8 cellular contexts compared by ENCODE assay signal in the genomic region with DNA sequence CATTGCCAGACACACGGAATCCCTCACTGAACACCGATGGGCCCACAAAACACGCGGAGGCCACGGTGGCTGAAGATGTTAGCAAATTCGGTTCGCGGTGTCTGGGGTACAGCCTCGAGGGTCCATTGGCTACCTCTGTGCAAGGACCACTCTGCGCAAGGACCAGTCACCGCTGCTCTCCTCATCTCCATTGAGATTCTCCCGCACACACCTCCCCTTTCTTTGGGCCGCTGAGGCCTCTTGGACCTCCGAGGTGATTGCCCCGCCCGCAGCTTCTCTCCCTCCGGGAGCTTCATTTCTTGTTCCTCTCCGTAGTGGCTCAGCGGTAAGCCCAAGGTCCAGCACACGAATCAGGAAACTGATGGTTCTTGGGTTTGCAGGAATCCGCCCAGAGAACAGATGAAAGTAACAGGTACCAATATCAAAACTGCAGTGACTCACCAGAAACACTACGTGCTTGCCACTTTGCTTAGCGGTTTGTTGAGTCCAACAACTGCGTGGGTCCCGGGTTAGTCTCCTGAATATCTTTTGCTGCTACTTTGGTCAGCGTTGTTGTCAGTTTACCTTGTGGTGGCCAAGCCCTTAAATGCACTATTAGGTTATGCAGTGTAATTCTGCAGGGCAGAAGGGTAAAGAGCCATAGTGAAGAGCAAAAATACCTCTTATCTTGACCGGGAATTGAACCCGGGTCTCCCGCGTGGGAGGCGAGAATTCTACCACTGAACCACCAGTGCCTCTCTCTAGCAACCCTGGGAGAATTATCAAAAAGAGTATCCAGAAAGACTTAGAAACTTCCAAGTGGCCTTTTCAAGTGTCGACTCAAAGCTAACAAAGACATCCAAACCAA.
DNase-seq lines count a peak whose midpoint lies in the region; ATAC-seq and TF ChIP-seq lines count a peak whose summit lies in the region.
"Not testable (repeated sequence)": the region's sequence is repeated elsewhere in the genome, so short reads cannot be mapped to it uniquely, and the experiment has no call there.

No MANE protein-coding gene starts in this region.

- ATAC-seq in GM21423 (IDR thresholded peaks at IDR 0.05; ENCODE audit: unreplicated experiment) (peak; percentile 56), lower lobe of right lung (peak; percentile 48 to 55)
- ATAC-seq in activated CD8-positive, alpha-beta memory T cell treated with anti-CD3 and anti-CD28 coated beads, Interleukin-2, amount 10 ng/mL, durations not matched to agents 7 days and 5 days = peak; percentile 85

- not testable (repeated sequence) for H3K4me3 Mint-ChIP-seq in activated CD8-positive, alpha-beta memory T cell treated with anti-CD3 and anti-CD28 coated beads, Interleukin-2, amount 10 ng/mL, durations not matched to agents 7 days and 5 days; endothelial cell (ENCODE audit: unreplicated experiment)

- intact Hi-C loops in lower lobe of right lung (cut with DNase I) = not testable (repeated sequence)

- not testable (repeated sequence) for H3K36me3 ChIP-seq in lower lobe of right lung

- not testable (repeated sequence) for H3K4me1 ChIP-seq in lower lobe of right lung

- CTCF ChIA-PET in activated CD8-positive, alpha-beta memory T cell treated with anti-CD3 and anti-CD28 coated beads, Interleukin-2, amount 10 ng/mL, durations not matched to agents 7 days and 5 days (lab: Charles Lee) = not testable (repeated sequence)

- not testable (repeated sequence) for TF ChIP-seq CTCF in endothelial cell (IDR thresholded peaks at IDR 0.05; ENCODE audit: unreplicated experiment); lower lobe of right lung (IDR thresholded peaks at IDR 0.05)

- not testable (repeated sequence) for H3K36me3 Mint-ChIP-seq in activated CD8-positive, alpha-beta memory T cell treated with anti-CD3 and anti-CD28 coated beads, Interleukin-2, amount 10 ng/mL, durations not matched to agents 7 days and 5 days; endothelial cell (ENCODE audit: low read depth, unreplicated experiment)

- H3K27ac Mint-ChIP-seq in activated CD8-positive, alpha-beta memory T cell treated with anti-CD3 and anti-CD28 coated beads, Interleukin-2, amount 10 ng/mL, durations not matched to agents 7 days and 5 days = not testable (repeated sequence)
- H3K27ac Mint-ChIP-seq in endothelial cell (ENCODE audit: unreplicated experiment) = peak overlapping the region; percentile 88

- DNase-seq in COLO668 (lab: John Stamatoyannopoulos, UW; ENCODE audit: unreplicated experiment) = peak; percentile 52
- DNase-seq in LoVo (ENCODE audit: low spot score) = peak; percentile 63
- peak; percentile 44 for DNase-seq in RKO (ENCODE audit: low spot score)
- peak; percentile 59 for DNase-seq in activated CD8-positive, alpha-beta memory T cell treated with anti-CD3 and anti-CD28 coated beads, Interleukin-2, amount 10 ng/mL, durations not matched to agents 7 days and 5 days
- DNase-seq in endothelial cell (ENCODE audit: low spot score) = peak; percentile 74
- DNase-seq in lower lobe of right lung = not testable (repeated sequence)
- peak; percentile 53 to 61 for DNase-seq in stimulated activated CD4-positive, alpha-beta T cell treated with anti-CD3 and anti-CD28 coated beads, Interleukin-2, amount 100 ng/mL, for 48 hours

- H3K27me3 ChIP-seq in lower lobe of right lung (ENCODE audit: low read depth) = not testable (repeated sequence)

- H3K9me3 ChIP-seq in lower lobe of right lung = not testable (repeated sequence)

- not testable (repeated sequence) for H3K9me3 Mint-ChIP-seq in activated CD8-positive, alpha-beta memory T cell treated with anti-CD3 and anti-CD28 coated beads, Interleukin-2, amount 10 ng/mL, durations not matched to agents 7 days and 5 days (ENCODE audit: low read depth); endothelial cell (ENCODE audit: unreplicated experiment)

- H3K4me1 Mint-ChIP-seq in activated CD8-positive, alpha-beta memory T cell treated with anti-CD3 and anti-CD28 coated beads, Interleukin-2, amount 10 ng/mL, durations not matched to agents 7 days and 5 days; endothelial cell (ENCODE audit: unreplicated experiment): not testable (repeated sequence)

- H3K4me3 ChIP-seq in lower lobe of right lung = not testable (repeated sequence)

- not testable (repeated sequence) for H3K27me3 Mint-ChIP-seq in activated CD8-positive, alpha-beta memory T cell treated with anti-CD3 and anti-CD28 coated beads, Interleukin-2, amount 10 ng/mL, durations not matched to agents 7 days and 5 days; endothelial cell (ENCODE audit: unreplicated experiment)

- H3K27ac ChIP-seq in lower lobe of right lung = not testable (repeated sequence)
